ENCODE assay signal across 8 cellular contexts in the genomic region with DNA sequence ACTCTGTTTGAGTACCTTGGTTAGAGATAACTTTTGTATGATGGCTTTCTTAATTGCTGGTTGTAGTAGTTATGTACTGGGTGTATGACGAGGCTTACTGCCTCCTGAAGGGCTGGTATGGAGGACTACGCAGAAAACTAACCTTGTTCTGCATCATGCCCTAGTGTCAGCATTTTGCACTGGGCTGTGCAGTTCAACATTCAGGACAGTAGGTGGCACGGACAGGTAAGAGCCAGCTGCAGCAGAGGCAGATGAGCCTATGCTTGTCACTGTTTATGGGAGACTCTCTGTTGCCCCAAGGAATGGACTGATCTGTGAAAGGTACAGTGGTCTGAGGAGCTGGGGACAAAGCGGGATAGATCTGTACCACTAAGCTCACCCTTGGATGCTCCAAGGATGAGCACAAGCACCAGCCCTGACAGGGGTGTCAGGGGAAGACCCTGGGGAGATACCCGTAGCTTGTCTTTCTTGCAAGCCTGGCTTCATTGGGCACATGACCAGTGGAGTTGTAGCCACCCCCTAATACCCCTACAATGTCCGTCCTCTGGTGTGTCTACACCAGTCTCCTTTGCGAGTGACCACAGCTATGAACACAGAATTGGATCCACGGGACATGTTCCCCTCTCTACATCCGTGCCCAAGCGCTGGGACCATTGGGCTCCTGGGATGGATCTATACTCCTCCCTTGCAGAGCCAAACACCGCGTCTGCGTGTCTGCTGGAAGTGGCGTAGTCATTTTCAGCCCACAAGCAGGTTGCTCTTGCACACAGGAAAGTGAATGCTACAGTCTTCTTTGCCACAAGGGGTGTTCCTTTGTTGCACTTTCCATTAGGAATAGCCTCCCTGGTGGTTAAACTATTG. TPM values are rescaled to one million over a fixed set of nuclear protein-coding genes. Genes with fewer than 3 reads are reported as not detected.
A peak's percentile ranks its signal among the peaks of the same experiment; 100 is the strongest.
DNase-seq lines count a peak whose midpoint lies in the region; ATAC-seq and TF ChIP-seq lines count a peak whose summit lies in the region.

No MANE protein-coding gene starts in this region.

- no peak for TF ChIP-seq POLR2A in esophagus squamous epithelium (IDR thresholded peaks at IDR 0.05)

- no peak overlapping the region for H2AFZ ChIP-seq in DND-41 (ENCODE audit: low read depth, low read length)

- H3K27me3 ChIP-seq in DND-41 (ENCODE audit: insufficient read depth, low read length, poor library complexity) = no peaks in the 10 kb centered on the region
- H3K27me3 ChIP-seq in esophagus squamous epithelium = no peaks in the 10 kb centered on the region

- peak; percentile 81 for TF ChIP-seq CTCF in DND-41 (IDR thresholded peaks at IDR 0.05; ENCODE audit: borderline replicate concordance, extremely low read depth, low read length, poor library complexity, severe bottlenecking)
- TF ChIP-seq CTCF in fibroblast of mammary gland (conservative IDR thresholded peaks at IDR 0.05; ENCODE audit: control insufficient read depth, insufficient read depth, low read depth, low read length) = peak; percentile 86
- peak in 3 of 6 experiments; percentile 33 to 45 (median 40) for TF ChIP-seq CTCF in esophagus squamous epithelium (IDR thresholded peaks at IDR 0.05)

- H3K4me2 ChIP-seq in DND-41 (ENCODE audit: insufficient read depth, low read length) = no peak overlapping the region

- H3K4me1 ChIP-seq in DND-41 (ENCODE audit: insufficient read depth, low read length) (no peaks in the 10 kb centered on the region), esophagus squamous epithelium (no peaks in the 10 kb centered on the region)

- no peaks in the 10 kb centered on the region for H4K20me1 ChIP-seq in DND-41 (ENCODE audit: insufficient read depth, low read length)

- H3K9me3 ChIP-seq in DND-41 (ENCODE audit: insufficient read depth, low read length, severe bottlenecking) (no peaks in the 10 kb centered on the region), esophagus squamous epithelium (no peaks in the 10 kb centered on the region)

- no peaks in the 10 kb centered on the region for H3K79me2 ChIP-seq in DND-41 (ENCODE audit: insufficient read depth, low read length)

- intact Hi-C loops in esophagus squamous epithelium (cut with DNase I) = no loop called here

- H3K36me3 ChIP-seq in DND-41 (ENCODE audit: insufficient read depth, low read length) (peaks cover 16% of the 10 kb centered on the region), esophagus squamous epithelium (peaks cover 0 to 26% (median 0%) of the 10 kb centered on the region in 3 donors)

- WGBS in esophagus squamous epithelium, 2 donors = 74 to 84% methylated on average over 9 to 11 of the region's 14 CpGs

- H3K27ac ChIP-seq in DND-41 (ENCODE audit: low read length) (no peak overlapping the region), esophagus squamous epithelium (no peak overlapping the region)

- ATAC-seq in DND-41 (ENCODE audit: insufficient read depth, low read depth) (peak; percentile 95), GM19025 (IDR thresholded peaks at IDR 0.05; ENCODE audit: low read depth, unreplicated experiment) (peak; percentile 98), HG03066 (IDR thresholded peaks at IDR 0.05; ENCODE audit: low read depth, unreplicated experiment) (peak; percentile 99)

- H3K9ac ChIP-seq in DND-41 (ENCODE audit: low read depth, low read length) = no peak overlapping the region

- no peak overlapping the region for H3K4me3 ChIP-seq in DND-41 (ENCODE audit: low read depth in 1 of 2, low read length in 2 of 2)
- H3K4me3 ChIP-seq in fibroblast of mammary gland (ENCODE audit: control insufficient read depth, low read depth, low read length) = no peak overlapping the region
- H3K4me3 ChIP-seq in esophagus squamous epithelium = no peak overlapping the region

- DNase-seq in DND-41 (peak; percentile 66), NCI-H2029 treated with DMSO at 0.1 percent for 48 hours (lab: John Stamatoyannopoulos, UW) (peak; percentile 61), fibroblast of mammary gland (ENCODE audit: low read depth) (peak; percentile 64), esophagus squamous epithelium (lab: John Stamatoyannopoulos, UW) (no peak)
- DNase-seq in activated CD4-positive, alpha-beta T cell treated with anti-CD3 and anti-CD28 coated beads for 4 hours = peak; percentile 12 to 28
- DNase-seq in stimulated activated naive CD4-positive, alpha-beta T cell treated with Interleukin-2 at 50 U/mL for 16 hours (lab: John Stamatoyannopoulos, UW) = peak; percentile 22

RNA-seq across cellular contexts. Expression of gene CFHR3, which starts 51.1 kb away (rescaled TPM):
- total RNA-seq in esophagus squamous epithelium = under 1 TPM in 1 of 4 donors, not detected in 3; 0.40 TPM
